In genomic region chr2:135797497-135798274, GRCh38 we compare ENCODE assay signal across 8 cellular contexts. TPM values are rescaled to one million over a fixed set of nuclear protein-coding genes. Genes with fewer than 3 reads are reported as not detected.
DNase-seq lines count a peak whose midpoint lies in the region; ATAC-seq and TF ChIP-seq lines count a peak whose summit lies in the region.

No MANE protein-coding gene starts in this region.

- ATAC-seq in GM18861 (IDR thresholded peaks at IDR 0.05; ENCODE audit: unreplicated experiment): peak; percentile 60
- peak; percentile 73 for ATAC-seq in HG03175 (IDR thresholded peaks at IDR 0.05; ENCODE audit: unreplicated experiment)
- ATAC-seq in activated CD4-positive, CD25-positive, alpha-beta regulatory T cell treated with anti-CD3 and anti-CD28 coated beads, Interleukin-2, amount 50 U/mL, for 24 hours: peak; percentile 76 to 83

- TF ChIP-seq CTCF in A673 (conservative IDR thresholded peaks at IDR 0.05; ENCODE audit: low read depth, low read length): peak; percentile 98

- no peaks in the 10 kb centered on the region for H3K9me3 ChIP-seq in A673 (ENCODE audit: low read depth, low read length, poor library complexity, severe bottlenecking)

- intact Hi-C loops in A673 (cut with micrococcal nuclease; ENCODE audit: unreplicated experiment): loop anchor here (1.0 to 5.0 kb wide), 2 partner anchors 793 to 810 kb away; no protein-coding TSS in a partner anchor

- H3K4me1 ChIP-seq in A673 (ENCODE audit: insufficient read depth, low read length, poor library complexity, severe bottlenecking): no peaks in the 10 kb centered on the region

- H3K4me3 ChIP-seq in A673 (ENCODE audit: low read depth, low read length, poor library complexity, severe bottlenecking): no peak overlapping the region

- no peaks in the 10 kb centered on the region for H3K27me3 ChIP-seq in A673 (replicated peaks; ENCODE audit: insufficient read depth, low read depth, low read length, poor library complexity)

- POLR2A ChIA-PET in A673 (lab: Charles Lee; ENCODE audit: low non-redundant PET): no interaction called here

- no peaks in the 10 kb centered on the region for H3K36me3 ChIP-seq in A673 (ENCODE audit: insufficient read depth, low read length, poor library complexity, severe bottlenecking)

- H3K27ac ChIP-seq in A673 (ENCODE audit: low read depth, low read length, poor library complexity, severe bottlenecking) (no peak overlapping the region), caudate nucleus (ENCODE audit: low read depth, low read length) (no peak overlapping the region)

- DNase-seq in A673 (ENCODE audit: low spot score): peak; percentile 87
- peak; percentile 43 for DNase-seq in NCI-H226
- DNase-seq in caudate nucleus (lab: John Stamatoyannopoulos, UW): peak in 41 of 61 donors; percentile 2 to 66 (median 24)
- DNase-seq in kidney tubule cell (ENCODE audit: low spot score): peak; percentile 74
- DNase-seq in stimulated activated CD4-positive, alpha-beta T cell treated with anti-CD3 and anti-CD28 coated beads, Interleukin-4, amount 100 ng/mL, for 24 hours: peak; percentile 84

- BruUV-seq in A673 (replicated peaks; lab: Mats Ljungman, UMichigan): no TSS peak

- CTCF ChIA-PET in A673 (lab: Charles Lee): interaction anchor here (0.6 to 3.0 kb wide), 7 partner anchors 8 to 809 kb away, joined by 3 to 14 read pairs (median 4); no protein-coding TSS in a partner anchor

RNA-seq across cellular contexts. Expression of gene LCT, which starts 39.3 kb away (rescaled TPM):
- 0.37 and 0.39 TPM in 2 replicates for total RNA-seq in A673 (2021)

RNA-seq across cellular contexts. Expression of gene UBXN4, which starts 56.0 kb away (rescaled TPM):
- total RNA-seq in A673 (2021): 117 and 123 TPM in 2 replicates

Comparison
In these comparisons a context has a peak if more than half of its experiments do, and no peak if none do; other contexts are left out.
1. DNase-seq: peak in every context shown above with its lines; median percentile 87 in A673; 84 in stimulated activated CD4-positive, alpha-beta T cell treated with anti-CD3 and anti-CD28 coated beads, Interleukin-4, amount 100 ng/mL, for 24 hours; 74 in kidney tubule cell; 43 in NCI-H226; 24 in caudate nucleus.